In genomic region chr14:63614964-63615363, GRCh38 we compare ENCODE assay signal across 14 cellular contexts. TPM values are rescaled to one million over a fixed set of nuclear protein-coding genes. Genes with fewer than 3 reads are reported as not detected.
A peak's percentile ranks its signal among the peaks of the same experiment; 100 is the strongest.
DNase-seq lines count a peak whose midpoint lies in the region; ATAC-seq, FAIRE-seq and TF ChIP-seq lines count a peak whose summit lies in the region.
"Had no signal": no experiment of that assay in that cellular context is flagged by ENCODE, and none has a peak within 500 bp of the region (broad histone marks: within the 10 kb centered on the region; RNA-seq: fewer than 3 reads in every experiment).

No MANE protein-coding gene starts in this region.

- H3K36me3 ChIP-seq in smooth muscle cell (ENCODE audit: low read depth) (no peaks in the 10 kb centered on the region), small intestine (ENCODE audit: control insufficient read depth in 2 of 2, insufficient read depth in 2 of 2, low read length in 2 of 2) (no peaks in the 10 kb centered on the region)

- H3K4me3 Mint-ChIP-seq in activated CD8-positive, alpha-beta T cell treated with anti-CD3 and anti-CD28 coated beads for 36 hours: no peak overlapping the region
- H3K4me3 Mint-ChIP-seq in activated CD8-positive, alpha-beta T cell treated with anti-CD3 and anti-CD28 coated beads, Interleukin-2, amount 10 ng/mL, durations not matched to agents 7 days and 5 days: no peak overlapping the region

- peaks cover 6% of the 10 kb centered on the region for H3F3A ChIP-seq in smooth muscle cell (ENCODE audit: low read depth)

- H3K4me2 ChIP-seq in smooth muscle cell: peak overlapping the region; percentile 48

- no peaks in the 10 kb centered on the region for H3K27me3 ChIP-seq in smooth muscle cell (ENCODE audit: low read depth)
- H3K27me3 ChIP-seq in small intestine (ENCODE audit: control insufficient read depth in 2 of 2, insufficient read depth in 2 of 2, low read length in 2 of 2): no peaks in the 10 kb centered on the region

- no peaks in the 10 kb centered on the region for H3K9me3 Mint-ChIP-seq in activated CD8-positive, alpha-beta T cell treated with anti-CD3 and anti-CD28 coated beads for 36 hours
- no peaks in the 10 kb centered on the region for H3K9me3 Mint-ChIP-seq in activated CD8-positive, alpha-beta T cell treated with anti-CD3 and anti-CD28 coated beads, Interleukin-2, amount 10 ng/mL, durations not matched to agents 7 days and 5 days (ENCODE audit: insufficient read depth)
- H3K9me3 Mint-ChIP-seq: naive thymus-derived CD8-positive, alpha-beta T cell had no signal

- 69% methylated on average over 3 of the region's 3 CpGs for WGBS in smooth muscle cell (ENCODE audit: low lambda C conversion rate)
- WGBS in small intestine, 3 donors: 59 to 85% (median 82%) methylated on average over 3 of the region's 3 CpGs

- POLR2A ChIA-PET in activated CD8-positive, alpha-beta T cell treated with anti-CD3 and anti-CD28 coated beads for 36 hours (lab: Charles Lee): no interaction called here
- POLR2A ChIA-PET in activated CD8-positive, alpha-beta T cell treated with anti-CD3 and anti-CD28 coated beads, Interleukin-2, amount 10 ng/mL, durations not matched to agents 7 days and 5 days (lab: Charles Lee): interaction anchor here (0.8 kb wide), 1 partner anchor 8 kb away, joined by 3 read pairs; no protein-coding TSS in a partner anchor

- no peaks in the 10 kb centered on the region for H3K27me3 Mint-ChIP-seq in activated CD8-positive, alpha-beta T cell treated with anti-CD3 and anti-CD28 coated beads for 36 hours
- H3K27me3 Mint-ChIP-seq in activated CD8-positive, alpha-beta T cell treated with anti-CD3 and anti-CD28 coated beads, Interleukin-2, amount 10 ng/mL, durations not matched to agents 7 days and 5 days (ENCODE audit: low read depth): no peaks in the 10 kb centered on the region
- H3K27me3 Mint-ChIP-seq: naive thymus-derived CD8-positive, alpha-beta T cell had no signal

- ATAC-seq in activated CD8-positive, alpha-beta T cell treated with anti-CD3 and anti-CD28 coated beads for 36 hours: no peak
- ATAC-seq in activated CD8-positive, alpha-beta T cell treated with anti-CD3 and anti-CD28 coated beads, Interleukin-2, amount 10 ng/mL, durations not matched to agents 7 days and 5 days: no peak
- ATAC-seq: naive thymus-derived CD8-positive, alpha-beta T cell; Panc1 had no signal

- H4K20me1 ChIP-seq in smooth muscle cell (ENCODE audit: low read depth): peaks cover 23% of the 10 kb centered on the region

- peak overlapping the region; percentile 48 for H3K27ac Mint-ChIP-seq in activated CD8-positive, alpha-beta T cell treated with anti-CD3 and anti-CD28 coated beads for 36 hours
- no peak overlapping the region for H3K27ac Mint-ChIP-seq in activated CD8-positive, alpha-beta T cell treated with anti-CD3 and anti-CD28 coated beads, Interleukin-2, amount 10 ng/mL, durations not matched to agents 7 days and 5 days

- TF ChIP-seq CTCF in activated CD8-positive, alpha-beta T cell treated with anti-CD3 and anti-CD28 coated beads for 36 hours (IDR thresholded peaks at IDR 0.05): no peak
- TF ChIP-seq CTCF in WI38 (IDR thresholded peaks at IDR 0.05; ENCODE audit: low read depth, low read length) (no peak), fibroblast of pulmonary artery (IDR thresholded peaks at IDR 0.05; ENCODE audit: low read length, missing control alignments) (no peak), smooth muscle cell (IDR thresholded peaks at IDR 0.05; ENCODE audit: borderline replicate concordance, insufficient read depth, poor library complexity, severe bottlenecking) (no peak)

- no peaks in the 10 kb centered on the region for H3K9me3 ChIP-seq in smooth muscle cell (replicated peaks; ENCODE audit: low read depth)
- no peaks in the 10 kb centered on the region for H3K9me3 ChIP-seq in small intestine (ENCODE audit: control insufficient read depth, low read depth)

- H3K4me3 ChIP-seq in WI38 (ENCODE audit: low read depth, low read length): peak overlapping the region; percentile 1; the same call in 1 of the 2 replicates
- no peak overlapping the region for H3K4me3 ChIP-seq in fibroblast of pulmonary artery (replicated peaks; ENCODE audit: low read depth, low read length)
- no peak overlapping the region for H3K4me3 ChIP-seq in smooth muscle cell
- no peak overlapping the region for H3K4me3 ChIP-seq in small intestine (ENCODE audit: low read depth in 1 of 2, low read length in 2 of 2)

- no peak for FAIRE-seq in small intestine (lab: Jason Lieb, UNC)

- no peaks in the 10 kb centered on the region for H3K4me1 ChIP-seq in smooth muscle cell (ENCODE audit: low read depth)
- no peaks in the 10 kb centered on the region for H3K4me1 ChIP-seq in small intestine (ENCODE audit: control insufficient read depth in 2 of 2, insufficient read depth in 1 of 2, low read depth in 1 of 2, low read length in 1 of 2)

- peak overlapping the region; percentile 44 for H3K27ac ChIP-seq in smooth muscle cell (ENCODE audit: low read depth)
- no peak overlapping the region for H3K27ac ChIP-seq in small intestine (ENCODE audit: low read depth in 1 of 2, low read length in 1 of 2)

- peaks cover 38% of the 10 kb centered on the region for H3K36me3 Mint-ChIP-seq in activated CD8-positive, alpha-beta T cell treated with anti-CD3 and anti-CD28 coated beads for 36 hours (ENCODE audit: low read depth)
- H3K36me3 Mint-ChIP-seq in activated CD8-positive, alpha-beta T cell treated with anti-CD3 and anti-CD28 coated beads, Interleukin-2, amount 10 ng/mL, durations not matched to agents 7 days and 5 days (ENCODE audit: low read depth): peaks cover 40% of the 10 kb centered on the region

- CTCF ChIA-PET in activated CD8-positive, alpha-beta T cell treated with anti-CD3 and anti-CD28 coated beads for 36 hours (lab: Charles Lee): interaction anchor here (0.6 kb wide), 1 partner anchor 55 kb away, joined by 3 read pairs; no protein-coding TSS in a partner anchor
- CTCF ChIA-PET in activated CD8-positive, alpha-beta T cell treated with anti-CD3 and anti-CD28 coated beads, Interleukin-2, amount 10 ng/mL, durations not matched to agents 7 days and 5 days (lab: Charles Lee): interaction anchor here (1.5 kb wide), 1 partner anchor 226 kb away, joined by 5 read pairs; no protein-coding TSS in a partner anchor

- H3K79me2 ChIP-seq in smooth muscle cell (ENCODE audit: low read depth): peaks cover 23% of the 10 kb centered on the region

- H3K4me1 Mint-ChIP-seq in activated CD8-positive, alpha-beta T cell treated with anti-CD3 and anti-CD28 coated beads for 36 hours (ENCODE audit: low read depth): peaks cover 37% of the 10 kb centered on the region
- H3K4me1 Mint-ChIP-seq in activated CD8-positive, alpha-beta T cell treated with anti-CD3 and anti-CD28 coated beads, Interleukin-2, amount 10 ng/mL, durations not matched to agents 7 days and 5 days (ENCODE audit: low read depth): peaks cover 4% of the 10 kb centered on the region

- DNase-seq in activated CD8-positive, alpha-beta T cell treated with anti-CD3 and anti-CD28 coated beads for 36 hours: no peak
- DNase-seq in activated CD8-positive, alpha-beta T cell treated with anti-CD3 and anti-CD28 coated beads, Interleukin-2, amount 10 ng/mL, durations not matched to agents 7 days and 5 days: no peak
- DNase-seq in fibroblast of pulmonary artery (ENCODE audit: low read depth) (peak; percentile 87), smooth muscle cell (lab: John Stamatoyannopoulos, UW; ENCODE audit: unreplicated experiment) (no peak), small intestine (no peak), NCI-H2029 (lab: John Stamatoyannopoulos, UW) (no peak)
- DNase-seq in activated naive CD4-positive, alpha-beta T cell treated with anti-CD3 and anti-CD28 coated beads, Interleukin-2, amount 50 U/mL, for 16 hours: no peak
- DNase-seq: ACHN; DND-41; erythroblast; islet precursor cell; naive thymus-derived CD8-positive, alpha-beta T cell had no signal

- intact Hi-C loops in activated CD8-positive, alpha-beta T cell treated with anti-CD3 and anti-CD28 coated beads for 36 hours (cut with micrococcal nuclease): no loop called here

- H3K9ac ChIP-seq in smooth muscle cell (ENCODE audit: low read depth): no peak overlapping the region

- no peak overlapping the region for H2AFZ ChIP-seq in smooth muscle cell (ENCODE audit: low read depth)

RNA-seq across cellular contexts. Expression of gene WDR89, which starts 26.7 kb away (rescaled TPM):
- 10 to 100 TPM; 30.9 to 33.4 TPM for total RNA-seq in activated CD8-positive, alpha-beta T cell treated with anti-CD3 and anti-CD28 coated beads for 36 hours
- 10 to 100 TPM; 21.8 to 21.9 TPM for total RNA-seq in activated CD8-positive, alpha-beta T cell treated with anti-CD3 and anti-CD28 coated beads, Interleukin-2, amount 10 ng/mL, durations not matched to agents 7 days and 5 days
- total RNA-seq in smooth muscle cell: 8.9 and 10.0 TPM in 2 replicates
- polyA plus RNA-seq in smooth muscle cell (6.3 and 6.4 TPM in 2 replicates), small intestine (1 to 10 TPM; 3.0 to 6.9 (median 3.4) TPM)
